In genomic region chr6:105797313-105797970, GRCh38 we compare ENCODE assay signal across 23 cellular contexts.
A peak's percentile ranks its signal among the peaks of the same experiment; 100 is the strongest.
DNase-seq lines count a peak whose midpoint lies in the region; ATAC-seq and TF ChIP-seq lines count a peak whose summit lies in the region.
"Had no signal": no experiment of that assay in that cellular context is flagged by ENCODE, and none has a peak within 500 bp of the region (broad histone marks: within the 10 kb centered on the region; RNA-seq: fewer than 3 reads in every experiment).

No MANE protein-coding gene starts in this region.

- peaks cover 40% of the 10 kb centered on the region for H3K4me1 Mint-ChIP-seq in type B pancreatic cell (ENCODE audit: unreplicated experiment)

- no peak overlapping the region for H3K27ac Mint-ChIP-seq in type B pancreatic cell
- H3K27ac Mint-ChIP-seq: activated naive CD8-positive, alpha-beta T cell treated with anti-CD3 and anti-CD28 coated beads, Interleukin-2, amount 50 U/mL, for 24 hours; activated T-helper 2 cell treated with anti-CD3 and anti-CD28 coated beads, Interferon-gamma antibody, Interleukin-2, Interleukin-4, amounts not matched to agents 10 μg/mL and 5 μg/mL and 100 μg/mL, durations not matched to agents 14 hours and 24 hours and 36 hours; stimulated activated naive CD8-positive, alpha-beta T cell treated with anti-CD3 and anti-CD28 coated beads, Interleukin-15, Interleukin-2, amounts not matched to agents 100 ng/mL and 50 ng/mL, for 24 hours had no signal

- no peaks in the 10 kb centered on the region for H3K9me3 Mint-ChIP-seq in type B pancreatic cell
- H3K9me3 Mint-ChIP-seq: activated naive CD8-positive, alpha-beta T cell treated with anti-CD3 and anti-CD28 coated beads, Interleukin-2, amount 50 U/mL, for 24 hours; activated T-helper 2 cell treated with anti-CD3 and anti-CD28 coated beads, Interferon-gamma antibody, Interleukin-2, Interleukin-4, amounts not matched to agents 10 μg/mL and 5 μg/mL and 100 μg/mL, durations not matched to agents 14 hours and 24 hours and 36 hours; stimulated activated naive CD8-positive, alpha-beta T cell treated with anti-CD3 and anti-CD28 coated beads, Interleukin-15, Interleukin-2, amounts not matched to agents 100 ng/mL and 50 ng/mL, for 24 hours had no signal

- intact Hi-C loops in gastrocnemius medialis (cut with DNase I; ENCODE audit: low total_unique reads): loop anchor here (5.0 to 10.0 kb wide), 3 partner anchors 195 to 1697 kb away; partner anchors contain the start of gene SOBP

- no peaks in the 10 kb centered on the region for H3K36me3 Mint-ChIP-seq in type B pancreatic cell

- ATAC-seq in esophagus mucosa: peak; percentile 81
- peak; percentile 17 to 26 for ATAC-seq in gastrocnemius medialis
- no peak for ATAC-seq in HG02852 (IDR thresholded peaks at IDR 0.05; ENCODE audit: unreplicated experiment)
- ATAC-seq: activated CD4-positive, CD25-positive, alpha-beta regulatory T cell treated with anti-CD3 and anti-CD28 coated beads, Interleukin-2, amount 50 U/mL, for 24 hours; activated naive CD8-positive, alpha-beta T cell treated with anti-CD3 and anti-CD28 coated beads, Interleukin-2, amount 50 U/mL, for 24 hours had no signal

- H3K4me3 ChIP-seq in AG10803 (ENCODE audit: low read length): peak overlapping the region; percentile 25
- H3K4me3 ChIP-seq in gastrocnemius medialis: peak overlapping the region; percentile 6 to 37 (median 26)
- H3K4me3 ChIP-seq: cardiac muscle cell, SJSA1 had no signal

- in situ Hi-C loops in gastrocnemius medialis (cut with MboI; ENCODE audit: low sequenced_read_pairs in 4 of 4): loop anchor here in 1 of 4 donors (10.0 kb wide), 1 partner anchor 197 kb away; no protein-coding TSS in a partner anchor

- TF ChIP-seq CTCF in AG10803 (conservative IDR thresholded peaks at IDR 0.05; ENCODE audit: low read length): no peak
- TF ChIP-seq CTCF in gastrocnemius medialis (IDR thresholded peaks at IDR 0.05 in 4 of 5, conservative IDR thresholded peaks at IDR 0.05 in 1 of 5): no peak
- TF ChIP-seq CTCF in type B pancreatic cell (conservative IDR thresholded peaks at IDR 0.05): no peak

- no peak for TF ChIP-seq POLR2A in gastrocnemius medialis (IDR thresholded peaks at IDR 0.05)

- DNase-seq in AG10803 (ENCODE audit: low read depth): no peak
- peak; percentile 21 for DNase-seq in LoVo (ENCODE audit: low spot score)
- DNase-seq in gastrocnemius medialis: peak in 1 of 2 donors; percentile 51
- DNase-seq in type B pancreatic cell (ENCODE audit: extremely low spot score, unreplicated experiment): no peak
- no peak for DNase-seq in substantia nigra (lab: John Stamatoyannopoulos, UW)
- no peak for DNase-seq in SW 1271 (lab: John Stamatoyannopoulos, UW)
- DNase-seq: activated naive CD8-positive, alpha-beta T cell treated with anti-CD3 and anti-CD28 coated beads, Interleukin-2, amount 50 U/mL, for 24 hours; AML-193; Caco-2; H7; islet precursor cell; NCI-H1092 treated with DMSO at 0.1 percent for 48 hours; NCI-H2107; NCI-H69; T-helper 9 cell had no signal

- no peak overlapping the region for H3K4me3 Mint-ChIP-seq in type B pancreatic cell
- H3K4me3 Mint-ChIP-seq: activated naive CD8-positive, alpha-beta T cell treated with anti-CD3 and anti-CD28 coated beads, Interleukin-2, amount 50 U/mL, for 24 hours; stimulated activated naive CD8-positive, alpha-beta T cell treated with anti-CD3 and anti-CD28 coated beads, Interleukin-15, Interleukin-2, amounts not matched to agents 100 ng/mL and 50 ng/mL, for 24 hours had no signal

- no peaks in the 10 kb centered on the region for H3K36me3 ChIP-seq in gastrocnemius medialis
- H3K36me3 ChIP-seq: cardiac muscle cell, SJSA1 had no signal

- H3K9me3 ChIP-seq in gastrocnemius medialis: peaks cover 0 to 4% (median 0%) of the 10 kb centered on the region in 3 donors
- H3K9me3 ChIP-seq: Caco-2, SJSA1 had no signal

- H3K27me3 ChIP-seq in gastrocnemius medialis: no peaks in the 10 kb centered on the region
- H3K27me3 ChIP-seq: cardiac muscle cell, SJSA1 had no signal

- peaks cover 5% of the 10 kb centered on the region for H3K27me3 Mint-ChIP-seq in type B pancreatic cell

- peaks cover 57 to 60% of the 10 kb centered on the region in 2 donors for H3K4me1 ChIP-seq in gastrocnemius medialis

- H3K27ac ChIP-seq in gastrocnemius medialis: peak overlapping the region; percentile 81 to 91 (median 88)
- no peak overlapping the region for H3K27ac ChIP-seq in substantia nigra (ENCODE audit: low read depth, low read length, poor library complexity, severe bottlenecking)
- H3K27ac ChIP-seq: cardiac muscle cell, KMS-11, SJSA1 had no signal
